8 cellular contexts compared by ENCODE assay signal in genomic region chr11:125626381-125626950, GRCh38. TPM values are rescaled to one million over a fixed set of nuclear protein-coding genes. Genes with fewer than 3 reads are reported as not detected.
DNase-seq lines count a peak whose midpoint lies in the region; ATAC-seq and TF ChIP-seq lines count a peak whose summit lies in the region.

No MANE protein-coding gene starts in this region.

- no peaks in the 10 kb centered on the region for H3K9me3 ChIP-seq in prostate gland

- H3K27ac ChIP-seq in prostate gland = peak overlapping the region; percentile 94

- H3K4me1 ChIP-seq in prostate gland (replicated peaks) = no peaks in the 10 kb centered on the region

- DNase-seq in NCI-H446 (lab: John Stamatoyannopoulos, UW) (peak; percentile 46 to 57), NCI-H446 treated with DMSO at 0.1 percent for 48 hours (lab: John Stamatoyannopoulos, UW) (no peak), head of caudate nucleus (peak in 34 of 42 donors; percentile 6 to 57 (median 22)), prostate gland (ENCODE audit: low spot score) (no peak), posterior vena cava (ENCODE audit: low spot score) (no peak)
- DNase-seq in activated T-cell treated with anti-CD3 and anti-CD28 coated beads, Interleukin-2, amount 50 U/mL, for 4 hours = no peak

- H3K4me1 Mint-ChIP-seq in activated T-cell treated with anti-CD3 and anti-CD28 coated beads, Interleukin-2, amount 50 U/mL, for 4 hours (ENCODE audit: low read depth) = peaks cover 17% of the 10 kb centered on the region

- TF ChIP-seq POLR2A in prostate gland (IDR thresholded peaks at IDR 0.05) = no peak

- WGBS in prostate gland = under 1% methylated on average over 13 of the region's 13 CpGs

- peak overlapping the region; percentile 97 for H3K4me3 Mint-ChIP-seq in activated T-cell treated with anti-CD3 and anti-CD28 coated beads, Interleukin-2, amount 50 U/mL, for 4 hours

- H3K36me3 Mint-ChIP-seq in activated T-cell treated with anti-CD3 and anti-CD28 coated beads, Interleukin-2, amount 50 U/mL, for 4 hours (ENCODE audit: insufficient read depth) = peaks cover 6% of the 10 kb centered on the region

- no peaks in the 10 kb centered on the region for H3K36me3 ChIP-seq in prostate gland

- peak; percentile 53 for TF ChIP-seq CTCF in LNCAP (IDR thresholded peaks at IDR 0.05)
- no peak for TF ChIP-seq CTCF in prostate gland (IDR thresholded peaks at IDR 0.05)

- intact Hi-C loops in head of caudate nucleus (cut with DNase I) = loop anchor here (5.0 to 10.0 kb wide), 2 partner anchors 34 to 258 kb away; partner anchors contain the start of genes HYLS1 and STT3A
- intact Hi-C loops in prostate gland (cut with DNase I) = loop anchor here (2.0 kb wide), 1 partner anchor 248 kb away; no protein-coding TSS in a partner anchor
- intact Hi-C loops in posterior vena cava (cut with DNase I) = loop anchor here in 1 of 2 donors (10.0 kb wide), 1 partner anchor 248 kb away; no protein-coding TSS in a partner anchor

- peak; percentile 38 for ATAC-seq in GM21717 (IDR thresholded peaks at IDR 0.05; ENCODE audit: unreplicated experiment)
- peak; percentile 17 to 40 for ATAC-seq in activated T-cell treated with anti-CD3 and anti-CD28 coated beads, Interleukin-2, amount 50 U/mL, for 4 hours

- peak overlapping the region; percentile 63 to 66 for H3K4me3 ChIP-seq in prostate gland

- H3K27me3 ChIP-seq in prostate gland (replicated peaks; ENCODE audit: insufficient read depth) = no peaks in the 10 kb centered on the region

- no peaks in the 10 kb centered on the region for H3K9me3 Mint-ChIP-seq in activated T-cell treated with anti-CD3 and anti-CD28 coated beads, Interleukin-2, amount 50 U/mL, for 4 hours

- no peaks in the 10 kb centered on the region for H3K27me3 Mint-ChIP-seq in activated T-cell treated with anti-CD3 and anti-CD28 coated beads, Interleukin-2, amount 50 U/mL, for 4 hours (ENCODE audit: low read depth)

RNA-seq across cellular contexts. Expression of gene CHEK1, which starts 1.5 kb away (rescaled TPM):
- total RNA-seq in activated T-cell treated with anti-CD3 and anti-CD28 coated beads, Interleukin-2, amount 50 U/mL, for 4 hours = 100 to 1,000 TPM in 2 of 3 donors, 10 to 100 TPM in 1; 93.4 to 134 (median 108) TPM
- total RNA-seq in prostate gland (10 to 100 TPM in 1 of 2 donors, 1 to 10 TPM in 1; 3.2 to 20.3 TPM), posterior vena cava (1 to 10 TPM; 2.5 to 5.0 TPM)

RNA-seq across cellular contexts. Expression of gene STT3A, which starts 33.8 kb away (rescaled TPM):
- 100 to 1,000 TPM; 124 to 148 (median 141) TPM for total RNA-seq in activated T-cell treated with anti-CD3 and anti-CD28 coated beads, Interleukin-2, amount 50 U/mL, for 4 hours
- 100 to 1,000 TPM in 1 of 2 donors, 10 to 100 TPM in 1; 90.1 to 124 TPM for total RNA-seq in prostate gland
- total RNA-seq in posterior vena cava = 100 to 1,000 TPM in 1 of 2 donors, 10 to 100 TPM in 1; 96.1 to 101 TPM

RNA-seq across cellular contexts. Expression of gene ACRV1, which starts 54.2 kb away (rescaled TPM):
- not detected for total RNA-seq in activated T-cell treated with anti-CD3 and anti-CD28 coated beads, Interleukin-2, amount 50 U/mL, for 4 hours
- total RNA-seq in prostate gland = 10 to 100 TPM in 1 of 2 donors, not detected in 1; 10.8 TPM
- total RNA-seq in posterior vena cava = not detected

RNA-seq across cellular contexts. Expression of gene EI24, which starts 57.2 kb away (rescaled TPM):
- total RNA-seq in activated T-cell treated with anti-CD3 and anti-CD28 coated beads, Interleukin-2, amount 50 U/mL, for 4 hours = 10 to 100 TPM; 53.8 to 61.9 (median 57.2) TPM
- total RNA-seq in prostate gland = 100 to 1,000 TPM in 1 of 2 donors, 10 to 100 TPM in 1; 41.4 to 118 TPM
- total RNA-seq in posterior vena cava = 10 to 100 TPM; 52.5 to 57.5 TPM

Comparison
In these comparisons a context has a peak if more than half of its experiments do, and no peak if none do; other contexts are left out.
1. DNase-seq: peak in NCI-H446 (2 of 2) and head of caudate nucleus (34 of 42); none in NCI-H446 treated with DMSO at 0.1 percent for 48 hours (single experiment), activated T-cell treated with anti-CD3 and anti-CD28 coated beads, Interleukin-2, amount 50 U/mL, for 4 hours (single experiment), prostate gland (single experiment) and posterior vena cava (single experiment).
2. RNA of gene CHEK1, which starts 1.5 kb away (total RNA-seq): 93.4 to 134 TPM in activated T-cell treated with anti-CD3 and anti-CD28 coated beads, Interleukin-2, amount 50 U/mL, for 4 hours; 3.2 to 20.3 TPM in prostate gland and 2.5 to 5.0 TPM in posterior vena cava; every median in the first group is over 4 times any median in the second.